Comparison of ENCODE assay signal across 1 cellular context in the genomic region with DNA sequence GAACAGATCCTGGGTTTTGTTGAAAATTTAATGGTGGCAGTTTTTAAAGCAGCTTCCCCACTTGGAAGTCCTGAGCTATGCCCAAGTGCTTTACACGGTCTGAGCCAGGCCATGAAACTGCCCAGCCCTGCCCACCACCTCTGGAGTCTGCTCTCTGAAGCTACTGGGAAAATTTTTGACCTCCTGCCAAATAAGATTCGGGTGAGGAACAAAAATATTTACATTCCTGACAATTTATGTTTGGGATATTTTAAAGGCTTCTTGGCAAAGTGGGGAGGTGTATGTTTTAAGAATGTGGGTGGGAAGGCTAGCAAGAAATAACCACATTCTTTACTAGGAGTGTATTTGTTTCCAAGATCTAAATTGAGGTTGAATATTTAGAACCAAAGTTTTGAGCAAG.
TF ChIP-seq lines count a peak whose summit lies in the region.

No MANE protein-coding gene starts in this region.

TF ChIP-seq in IMR-90, 13 proteins besides CTCF, POLR2A, EP300 and RAD21:
- TF ChIP-seq RCOR1 (IDR thresholded peaks at IDR 0.05; ENCODE audit: insufficient replicate concordance, low read length) (no peak), MAZ (IDR thresholded peaks at IDR 0.05; ENCODE audit: borderline replicate concordance, low read depth, low read length) (no peak), CHD1 (IDR thresholded peaks at IDR 0.05; ENCODE audit: low read depth, low read length) (no peak)
TF ChIP-seq in IMR-90: peak in this region for 0.
